Comparison of ENCODE assay signal across 13 cellular contexts in genomic region chr7:134720091-134720935, GRCh38. TPM values are rescaled to one million over a fixed set of nuclear protein-coding genes. Genes with fewer than 3 reads are reported as not detected.
A peak's percentile ranks its signal among the peaks of the same experiment; 100 is the strongest.
DNase-seq lines count a peak whose midpoint lies in the region; ATAC-seq and TF ChIP-seq lines count a peak whose summit lies in the region.
"Had no signal": no experiment of that assay in that cellular context is flagged by ENCODE, and none has a peak within 500 bp of the region (broad histone marks: within the 10 kb centered on the region; RNA-seq: fewer than 3 reads in every experiment).

No MANE protein-coding gene starts in this region.

- H3F3A ChIP-seq in neural progenitor cell (ENCODE audit: low read depth), result no peaks in the 10 kb centered on the region

- no peak overlapping the region for H3K4me2 ChIP-seq in mammary epithelial cell (ENCODE audit: insufficient read depth, low read depth, low read length)
- H3K4me2 ChIP-seq in neural progenitor cell, result no peak overlapping the region

- DNase-seq in breast epithelium (ENCODE audit: low spot score in 2 of 2) (no peak), mammary epithelial cell (no peak), fibroblast of villous mesenchyme (ENCODE audit: low read depth) (peak; percentile 79), neural progenitor cell (ENCODE audit: low spot score) (no peak), upper lobe of right lung (no peak), hepatic stellate cell (ENCODE audit: low spot score) (no peak)
- no peak for DNase-seq in stimulated activated CD8-positive, alpha-beta memory T cell treated with anti-CD3 and anti-CD28 coated beads, Interleukin-4, amount 100 ng/mL, for 48 hours
- DNase-seq in activated T-cell treated with anti-CD3 and anti-CD28 coated beads, Interleukin-2, amount 50 U/mL, for 4 hours, result no peak
- DNase-seq: 8988T; activated CD8-positive, alpha-beta memory T cell treated with anti-CD3 and anti-CD28 coated beads for 24 hours; anterior cingulate cortex; NCI-H526 had no signal

- TF ChIP-seq CTCF in breast epithelium (IDR thresholded peaks at IDR 0.05) (no peak), mammary epithelial cell (conservative IDR thresholded peaks at IDR 0.05 in 1 of 2, IDR thresholded peaks at IDR 0.05 in 1 of 2; ENCODE audit: extremely low read depth in 1 of 2, insufficient read depth in 1 of 2, low read depth in 1 of 2, low read length in 2 of 2) (no peak), fibroblast of villous mesenchyme (IDR thresholded peaks at IDR 0.05; ENCODE audit: insufficient read depth, low read depth, low read length) (no peak), neural progenitor cell (IDR thresholded peaks at IDR 0.05) (no peak), upper lobe of right lung (IDR thresholded peaks at IDR 0.05) (no peak)

- H3K4me3 ChIP-seq in breast epithelium, result no peak overlapping the region
- H3K4me3 ChIP-seq in mammary epithelial cell (replicated peaks in 1 of 3; ENCODE audit: insufficient read depth in 1 of 3, low read depth in 2 of 3, low read length in 3 of 3), result no peak overlapping the region
- H3K4me3 ChIP-seq in fibroblast of villous mesenchyme (ENCODE audit: low read depth, low read length), result no peak overlapping the region
- H3K4me3 ChIP-seq in neural progenitor cell, result no peak overlapping the region
- H3K4me3 ChIP-seq in upper lobe of right lung, result no peak overlapping the region

- no peak for ATAC-seq in upper lobe of right lung
- no peak for ATAC-seq in activated T-cell treated with anti-CD3 and anti-CD28 coated beads, Interleukin-2, amount 50 U/mL, for 4 hours

- H3K4me1 ChIP-seq in breast epithelium, result no peaks in the 10 kb centered on the region
- no peaks in the 10 kb centered on the region for H3K4me1 ChIP-seq in mammary epithelial cell (ENCODE audit: insufficient read depth, low read length)
- H3K4me1 ChIP-seq in neural progenitor cell, result no peaks in the 10 kb centered on the region
- H3K4me1 ChIP-seq in upper lobe of right lung, result peaks cover 15% of the 10 kb centered on the region

- H3K9me3 Mint-ChIP-seq in neural progenitor cell, result no peaks in the 10 kb centered on the region
- no peaks in the 10 kb centered on the region for H3K9me3 Mint-ChIP-seq in activated T-cell treated with anti-CD3 and anti-CD28 coated beads, Interleukin-2, amount 50 U/mL, for 4 hours

- dilution Hi-C loops in mammary epithelial cell (cut with HindIII; ENCODE audit: low sequenced_read_pairs), result loop anchor here (5.0 kb wide), 1 partner anchor 67 kb away; no protein-coding TSS in a partner anchor

- H3K9me3 ChIP-seq in breast epithelium (no peaks in the 10 kb centered on the region), mammary epithelial cell (replicated peaks; ENCODE audit: insufficient read depth, low read length) (no peaks in the 10 kb centered on the region), neural progenitor cell (ENCODE audit: low read depth) (no peaks in the 10 kb centered on the region), upper lobe of right lung (no peaks in the 10 kb centered on the region)
- H3K9me3 ChIP-seq: neutrophil had no signal

- WGBS in mammary epithelial cell (ENCODE audit: low coverage, missing lambda C conversion rate), result 10% methylated on average over 5 of the region's 5 CpGs

- H3K9ac ChIP-seq in mammary epithelial cell (ENCODE audit: insufficient read depth, low read length) (no peak overlapping the region), neural progenitor cell (no peak overlapping the region)

- no TSS peak for BruUV-seq in mammary epithelial cell (replicated peaks; lab: Mats Ljungman, UMichigan)

- H3K27me3 ChIP-seq in breast epithelium (no peaks in the 10 kb centered on the region), mammary epithelial cell (ENCODE audit: insufficient read depth, low read length) (no peaks in the 10 kb centered on the region), neural progenitor cell (no peaks in the 10 kb centered on the region), upper lobe of right lung (no peaks in the 10 kb centered on the region)
- H3K27me3 ChIP-seq: neutrophil had no signal

- H3K36me3 ChIP-seq in breast epithelium (no peaks in the 10 kb centered on the region), mammary epithelial cell (ENCODE audit: insufficient read depth, low read length) (no peaks in the 10 kb centered on the region), neural progenitor cell (no peaks in the 10 kb centered on the region), upper lobe of right lung (no peaks in the 10 kb centered on the region)
- H3K36me3 ChIP-seq: neutrophil had no signal

- H4K20me1 ChIP-seq in mammary epithelial cell (ENCODE audit: insufficient read depth, low read length), result no peaks in the 10 kb centered on the region
- H4K20me1 ChIP-seq in neural progenitor cell (ENCODE audit: low read depth), result no peaks in the 10 kb centered on the region

- H3K79me2 ChIP-seq in mammary epithelial cell (ENCODE audit: insufficient read depth, low read length), result no peaks in the 10 kb centered on the region
- no peaks in the 10 kb centered on the region for H3K79me2 ChIP-seq in neural progenitor cell (ENCODE audit: low read depth)

- intact Hi-C loops in breast epithelium (cut with DNase I; ENCODE audit: low total_unique reads) (no loop called here), mammary epithelial cell (cut with micrococcal nuclease) (no loop called here), upper lobe of right lung (cut with DNase I) (no loop called here)

- no peaks in the 10 kb centered on the region for H3K36me3 Mint-ChIP-seq in neural progenitor cell
- H3K36me3 Mint-ChIP-seq in activated T-cell treated with anti-CD3 and anti-CD28 coated beads, Interleukin-2, amount 50 U/mL, for 4 hours (ENCODE audit: insufficient read depth), result no peaks in the 10 kb centered on the region

- H3K27me3 Mint-ChIP-seq in neural progenitor cell (ENCODE audit: insufficient read depth, low read depth), result no peaks in the 10 kb centered on the region
- H3K27me3 Mint-ChIP-seq in activated T-cell treated with anti-CD3 and anti-CD28 coated beads, Interleukin-2, amount 50 U/mL, for 4 hours (ENCODE audit: low read depth), result no peaks in the 10 kb centered on the region

- H3K27ac ChIP-seq in breast epithelium, result peak overlapping the region; percentile 72 to 79
- no peak overlapping the region for H3K27ac ChIP-seq in mammary epithelial cell (ENCODE audit: insufficient read depth, low read depth, low read length)
- H3K27ac ChIP-seq in neural progenitor cell, result no peak overlapping the region
- peak overlapping the region; percentile 68 for H3K27ac ChIP-seq in upper lobe of right lung
- H3K27ac ChIP-seq: neutrophil had no signal

- H3K4me1 Mint-ChIP-seq in neural progenitor cell, result peaks cover 6% of the 10 kb centered on the region
- H3K4me1 Mint-ChIP-seq in activated T-cell treated with anti-CD3 and anti-CD28 coated beads, Interleukin-2, amount 50 U/mL, for 4 hours (ENCODE audit: low read depth), result no peaks in the 10 kb centered on the region

- in situ Hi-C loops in mammary epithelial cell (cut with MboI; ENCODE audit: low sequenced_read_pairs in 2 of 2), result no loop called here

- H3K27ac Mint-ChIP-seq in neural progenitor cell, result no peak overlapping the region

- no peak overlapping the region for H2AFZ ChIP-seq in mammary epithelial cell (ENCODE audit: low read depth, low read length)
- H2AFZ ChIP-seq in neural progenitor cell (replicated peaks), result peak overlapping the region; percentile 54

- CTCF ChIA-PET in mammary epithelial cell (lab: Charles Lee; ENCODE audit: low non-redundant PET), result no interaction called here

- TF ChIP-seq POLR2A in breast epithelium (IDR thresholded peaks at IDR 0.05), result no peak

- H3K4me3 Mint-ChIP-seq in neural progenitor cell, result no peak overlapping the region
- no peak overlapping the region for H3K4me3 Mint-ChIP-seq in activated T-cell treated with anti-CD3 and anti-CD28 coated beads, Interleukin-2, amount 50 U/mL, for 4 hours

RNA-seq across cellular contexts. Expression of gene CALD1, which starts 59.1 kb away (rescaled TPM):
- total RNA-seq in breast epithelium, result 100 to 1,000 TPM; 252 to 335 (median 266) TPM
- 100 to 1,000 TPM; 251 to 445 TPM for total RNA-seq in mammary epithelial cell
- 151 TPM for polyA plus RNA-seq in mammary epithelial cell
- polyA minus RNA-seq in mammary epithelial cell, result 182 TPM
- total RNA-seq in fibroblast of villous mesenchyme, result 1,676 and 3,507 TPM in 2 replicates
- total RNA-seq in neural progenitor cell (ENCODE audit: low replicate concordance), result 90.2 and 118 TPM in 2 replicates
- 213 TPM for total RNA-seq in upper lobe of right lung
- 1 to 10 TPM; 1.4 to 2.7 (median 1.6) TPM for total RNA-seq in activated T-cell treated with anti-CD3 and anti-CD28 coated beads, Interleukin-2, amount 50 U/mL, for 4 hours

Comparison
In these comparisons a context has a peak if more than half of its experiments do, and no peak if none do; other contexts are left out.
1. H3K27ac ChIP-seq: peak in breast epithelium (2 of 2) and upper lobe of right lung (single experiment); none in mammary epithelial cell (single experiment) and neural progenitor cell (single experiment).
2. RNA of gene CALD1, which starts 59.1 kb away (total RNA-seq): 1,676 to 3,507 TPM in fibroblast of villous mesenchyme, 251 to 445 TPM in mammary epithelial cell, 252 to 335 TPM in breast epithelium, 213 TPM in upper lobe of right lung (single experiment) and 90.2 to 118 TPM in neural progenitor cell; 1.4 to 2.7 TPM in activated T-cell treated with anti-CD3 and anti-CD28 coated beads, Interleukin-2, amount 50 U/mL, for 4 hours; every median in the first group is over 10 times any median in the second.